18 cellular contexts compared by ENCODE assay signal in the genomic region with DNA sequence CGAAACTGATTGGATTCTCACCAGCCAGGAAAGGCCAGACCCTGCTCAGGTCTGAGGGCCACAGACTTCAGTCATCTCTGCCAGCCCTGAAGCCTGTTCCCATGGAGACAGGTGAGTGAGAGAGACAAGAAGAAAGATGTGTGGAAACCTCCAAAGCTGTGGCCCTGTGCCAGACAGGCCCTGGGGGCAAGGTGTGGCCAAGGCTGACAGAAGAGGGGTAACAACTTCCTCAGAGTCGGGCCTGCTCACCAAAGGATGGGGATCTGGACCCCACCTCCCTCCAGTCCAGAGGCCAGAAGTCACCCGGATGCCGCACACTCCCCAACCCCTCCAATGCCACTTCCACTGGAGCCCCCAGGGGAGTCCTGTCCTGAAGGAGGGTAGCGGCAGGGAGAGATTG.
A peak's percentile ranks its signal among the peaks of the same experiment; 100 is the strongest.
DNase-seq lines count a peak whose midpoint lies in the region; ATAC-seq, FAIRE-seq and TF ChIP-seq lines count a peak whose summit lies in the region.
"Had no signal": no experiment of that assay in that cellular context is flagged by ENCODE, and none has a peak within 500 bp of the region (broad histone marks: within the 10 kb centered on the region; RNA-seq: fewer than 3 reads in every experiment).

No MANE protein-coding gene starts in this region.

- H3K27ac ChIP-seq in PC-9, result no peak overlapping the region
- H3K27ac ChIP-seq in keratinocyte (ENCODE audit: control insufficient read depth, insufficient read depth, low read length), result peak overlapping the region; percentile 59
- H3K27ac ChIP-seq: hepatocyte, HL-60, left ventricle myocardium inferior had no signal

- no peaks in the 10 kb centered on the region for H4K20me1 ChIP-seq in PC-9 (ENCODE audit: insufficient read depth)
- no peaks in the 10 kb centered on the region for H4K20me1 ChIP-seq in keratinocyte (ENCODE audit: control insufficient read depth, extremely low read depth, insufficient read depth, low read length)

- H3K36me3 Mint-ChIP-seq in Calu3 (ENCODE audit: insufficient read depth, unreplicated experiment), result no peaks in the 10 kb centered on the region

- H3K27ac Mint-ChIP-seq in Calu3 (ENCODE audit: unreplicated experiment), result no peak overlapping the region
- H3K27ac Mint-ChIP-seq: activated B cell treated with CpG ODN at 0.5 μM for 24 hours, CD14-positive monocyte, nephron had no signal

- no peak for ATAC-seq in Right ventricle myocardium superior (ENCODE audit: poor library complexity)

- H3K27me3 ChIP-seq in PC-9 (ENCODE audit: insufficient read depth, low read depth), result no peaks in the 10 kb centered on the region
- peaks cover 2% of the 10 kb centered on the region for H3K27me3 ChIP-seq in keratinocyte (ENCODE audit: control insufficient read depth, extremely low read depth, insufficient read depth, low read length)
- H3K27me3 ChIP-seq: MG63 had no signal

- intact Hi-C loops in Calu3 (cut with micrococcal nuclease; ENCODE audit: unreplicated experiment), result no loop called here
- intact Hi-C loops in PC-9 (cut with micrococcal nuclease; ENCODE audit: unreplicated experiment), result no loop called here
- intact Hi-C loops in Right ventricle myocardium superior (cut with DNase I), result no loop called here

- FAIRE-seq in keratinocyte (lab: Jason Lieb, UNC), result peak; percentile 74

- H3K27me3 Mint-ChIP-seq in Calu3 (ENCODE audit: unreplicated experiment), result peaks cover 18% of the 10 kb centered on the region

- no peaks in the 10 kb centered on the region for H3K9me2 ChIP-seq in PC-9 (ENCODE audit: insufficient read depth)

- POLR2A ChIA-PET in PC-9 (lab: Charles Lee; ENCODE audit: unreplicated experiment), result interaction anchor here (0.5 kb wide), 1 partner anchor 73 kb away, joined by 11 read pairs; the partner anchor contains the start of gene MDGA1

- TF ChIP-seq CTCF in Calu3 (IDR thresholded peaks at IDR 0.05; ENCODE audit: unreplicated experiment), result no peak
- no peak for TF ChIP-seq CTCF in PC-9 (conservative IDR thresholded peaks at IDR 0.05)
- TF ChIP-seq CTCF in keratinocyte (optimal IDR thresholded peaks at IDR 0.05 in 1 of 3, IDR thresholded peaks at IDR 0.05 in 1 of 3, conservative IDR thresholded peaks at IDR 0.05 in 1 of 3; ENCODE audit: extremely low read depth in 1 of 3, insufficient read depth in 2 of 3, low read length in 3 of 3), result no peak

- peak overlapping the region; percentile 25 for H3K9ac ChIP-seq in keratinocyte (ENCODE audit: control insufficient read depth, extremely low read depth, insufficient read depth, low read length)

- peaks cover 43% of the 10 kb centered on the region for H3K4me1 ChIP-seq in PC-9 (replicated peaks; ENCODE audit: insufficient read depth)
- peaks cover 32% of the 10 kb centered on the region for H3K4me1 ChIP-seq in keratinocyte (ENCODE audit: control insufficient read depth, extremely low read depth, insufficient read depth, low read length)
- H3K4me1 ChIP-seq: HAP-1 had no signal

- H3K4me1 Mint-ChIP-seq in Calu3 (ENCODE audit: low read depth, unreplicated experiment), result peaks cover 37% of the 10 kb centered on the region

- no peak overlapping the region for H3K4me3 Mint-ChIP-seq in Calu3 (ENCODE audit: low read depth, unreplicated experiment)
- H3K4me3 Mint-ChIP-seq: activated B cell treated with CpG ODN at 0.5 μM for 24 hours, nephron had no signal

- peak overlapping the region; percentile 78 for H3K4me2 ChIP-seq in PC-9
- peak overlapping the region; percentile 71 for H3K4me2 ChIP-seq in keratinocyte (ENCODE audit: control insufficient read depth, extremely low read depth, insufficient read depth, low read depth, low read length)
- H3K4me2 ChIP-seq: hepatocyte had no signal

- H3K9me1 ChIP-seq in keratinocyte (ENCODE audit: control insufficient read depth, extremely low read depth, insufficient read depth, low read length), result peaks cover 3% of the 10 kb centered on the region

- no peaks in the 10 kb centered on the region for H3K9me3 Mint-ChIP-seq in Calu3 (ENCODE audit: low read depth, unreplicated experiment)
- H3K9me3 Mint-ChIP-seq: activated B cell treated with CpG ODN at 0.5 μM for 24 hours; nephron; stimulated activated naive CD8-positive, alpha-beta T cell treated with anti-CD3 and anti-CD28 coated beads, Interleukin-15, amount 100 ng/mL, for 72 hours had no signal

- CTCF ChIA-PET in Calu3 (lab: Charles Lee), result no interaction called here
- CTCF ChIA-PET in PC-9 (lab: Charles Lee), result no interaction called here

- H2AFZ ChIP-seq in PC-9 (no peak overlapping the region), keratinocyte (ENCODE audit: control insufficient read depth, low read length) (no peak overlapping the region)
- H2AFZ ChIP-seq: hepatocyte had no signal

- peak; percentile 77 for DNase-seq in Calu3
- peak; percentile 90 for DNase-seq in M059J (ENCODE audit: low read depth)
- peak; percentile 81 to 95 for DNase-seq in PC-9
- DNase-seq in keratinocyte (ENCODE audit: low read depth, low spot score), result peak; percentile 40
- no peak for DNase-seq in OCI-M2 (lab: John Stamatoyannopoulos, UW; ENCODE audit: unreplicated experiment)
- no peak for DNase-seq in activated CD4-positive, alpha-beta T cell treated with anti-CD3 and anti-CD28 coated beads for 4 hours
- DNase-seq in activated CD4-positive, alpha-beta T cell treated with anti-CD3 and anti-CD28 coated beads, Interleukin-2, amount 50 U/mL, for 48 hours, result no peak
- no peak for DNase-seq in Right ventricle myocardium superior
- DNase-seq: erythroblast; left ventricle myocardium inferior; MG63; stimulated activated naive CD8-positive, alpha-beta T cell treated with anti-CD3 and anti-CD28 coated beads, Interleukin-15, amount 100 ng/mL, for 72 hours had no signal

- H3K9me3 ChIP-seq in PC-9 (ENCODE audit: insufficient read depth, low read depth), result no peaks in the 10 kb centered on the region
- no peaks in the 10 kb centered on the region for H3K9me3 ChIP-seq in keratinocyte (ENCODE audit: control insufficient read depth, low read depth, low read length)
- H3K9me3 ChIP-seq: HAP-1, left ventricle myocardium inferior, MG63 had no signal

- no peaks in the 10 kb centered on the region for H3K36me3 ChIP-seq in PC-9 (ENCODE audit: low read depth)
- H3K36me3 ChIP-seq in keratinocyte (ENCODE audit: control insufficient read depth in 2 of 2, extremely low read depth in 1 of 2, insufficient read depth in 2 of 2, low read length in 2 of 2), result no peaks in the 10 kb centered on the region
- H3K36me3 ChIP-seq: HAP-1, left ventricle myocardium inferior, MG63 had no signal

- dilution Hi-C loops in keratinocyte (cut with MboI; ENCODE audit: extremely low pct_ligation_motif_present, low sequenced_read_pairs), result no loop called here

- no TSS peak for BruUV-seq in Calu3 (replicated peaks; lab: Mats Ljungman, UMichigan)
- no TSS peak for BruUV-seq in PC-9 (replicated peaks; lab: Mats Ljungman, UMichigan)

- H3K79me2 ChIP-seq in PC-9 (ENCODE audit: low read depth), result no peaks in the 10 kb centered on the region
- H3K79me2 ChIP-seq in keratinocyte (ENCODE audit: control insufficient read depth, insufficient read depth, low read length), result no peaks in the 10 kb centered on the region
- H3K79me2 ChIP-seq: hepatocyte had no signal

- H3K4me3 ChIP-seq in PC-9 (no peak overlapping the region), keratinocyte (ENCODE audit: control insufficient read depth in 2 of 3, extremely low read depth in 1 of 3, insufficient read depth in 2 of 3, low read depth in 1 of 3, low read length in 3 of 3) (peak overlapping the region in 1 of 3 experiments; percentile 47)
- H3K4me3 ChIP-seq: HAP-1, hepatocyte, MG63 had no signal

- H3F3A ChIP-seq in PC-9 (ENCODE audit: insufficient read depth, low read depth), result peaks cover 29% of the 10 kb centered on the region; the same call in 1 of the 2 replicates

Comparison
In these comparisons a context has a peak if more than half of its experiments do, and no peak if none do; other contexts are left out.
1. DNase-seq: peak in Calu3 (single experiment), M059J (single experiment), PC-9 (2 of 2) and keratinocyte (single experiment); none in OCI-M2 (single experiment), activated CD4-positive, alpha-beta T cell treated with anti-CD3 and anti-CD28 coated beads for 4 hours (0 of 2), activated CD4-positive, alpha-beta T cell treated with anti-CD3 and anti-CD28 coated beads, Interleukin-2, amount 50 U/mL, for 48 hours (0 of 2) and Right ventricle myocardium superior (single experiment).